8 cellular contexts compared by ENCODE assay signal in genomic region chr19:10194500-10195198, GRCh38. TPM values are rescaled to one million over a fixed set of nuclear protein-coding genes. Genes with fewer than 3 reads are reported as not detected.
DNase-seq lines count a peak whose midpoint lies in the region; ATAC-seq, FAIRE-seq and TF ChIP-seq lines count a peak whose summit lies in the region.

Gene DNMT1, minus strand, starts transcription at chr19:10194953. Its CDS starts 54 bp downstream, at chr19:10194899.

- no peaks in the 10 kb centered on the region for H3K9me3 ChIP-seq in kidney (ENCODE audit: control insufficient read depth in 1 of 2, low read length in 2 of 2)

- H3K4me1 ChIP-seq in kidney (ENCODE audit: control insufficient read depth in 1 of 2, insufficient read depth in 1 of 2, low read depth in 1 of 2, low read length in 2 of 2) = peaks cover 0 to 7% of the 10 kb centered on the region in 2 donors

- intact Hi-C loops in kidney (cut with DNase I) = no loop called here

- no peak for FAIRE-seq in kidney (lab: Jason Lieb, UNC)

- H3K4me3 ChIP-seq in kidney (ENCODE audit: low read length in 2 of 2) = peak within 1 kb of the TSS; percentile 80 to 84

- peak within 1 kb of the TSS; percentile 57 to 82 for H3K27ac ChIP-seq in kidney (ENCODE audit: low read depth in 2 of 2, low read length in 2 of 2)

- TF ChIP-seq CTCF in AG09319 (IDR thresholded peaks at IDR 0.05; ENCODE audit: low read depth, low read length) = no peak
- TF ChIP-seq CTCF in kidney (IDR thresholded peaks at IDR 0.05; ENCODE audit: borderline replicate concordance, extremely low read depth, insufficient read depth) = no peak

- ATAC-seq in GM19025 (IDR thresholded peaks at IDR 0.05; ENCODE audit: low read depth, unreplicated experiment) (peak; percentile 82), HG03354 (IDR thresholded peaks at IDR 0.05; ENCODE audit: poor library complexity, severe bottlenecking, unreplicated experiment) (peak; percentile 89)

- peak; percentile 91 for DNase-seq in AG09319 (ENCODE audit: extremely low read depth, low read depth)
- peak; percentile 92 for DNase-seq in NCI-H510A (lab: John Stamatoyannopoulos, UW)
- peak; percentile 95 for DNase-seq in activated CD4-positive, alpha-beta T cell treated with anti-CD3 and anti-CD28 coated beads for 1 hour
- DNase-seq in cerebellar nuclear complex (lab: John Stamatoyannopoulos, UW) = peak; percentile 18 to 85
- DNase-seq in kidney = peak; percentile 99
- peak; percentile 94 to 95 for DNase-seq in stimulated activated CD4-positive, alpha-beta T cell treated with anti-CD3 and anti-CD28 coated beads, Interleukin-15, amount 100 ng/mL, for 1 hour (ENCODE audit: low read depth in 1 of 2, low spot score in 1 of 2)

- peak within 1 kb of the TSS; percentile 64 to 85 for H3K9ac ChIP-seq in kidney (ENCODE audit: low read length in 2 of 2)

- H3K36me3 ChIP-seq in kidney (ENCODE audit: control insufficient read depth in 1 of 2, insufficient read depth in 2 of 2, low read length in 2 of 2) = no peaks in the 10 kb centered on the region

RNA-seq across cellular contexts. Expression of gene DNMT1, which starts in this region (rescaled TPM):
- 64.6 TPM for total RNA-seq in kidney
- polyA plus RNA-seq in kidney (ENCODE audit: insufficient read depth, low read depth, low replicate concordance) = 15.3 TPM

Comparison
In these comparisons a context has a peak if more than half of its experiments do, and no peak if none do; other contexts are left out.
1. Peak in every context shown above with its lines: DNase-seq, ATAC-seq, H3K4me3 ChIP-seq and H3K27ac ChIP-seq.